Comparison of ENCODE assay signal across 26 cellular contexts in the genomic region with DNA sequence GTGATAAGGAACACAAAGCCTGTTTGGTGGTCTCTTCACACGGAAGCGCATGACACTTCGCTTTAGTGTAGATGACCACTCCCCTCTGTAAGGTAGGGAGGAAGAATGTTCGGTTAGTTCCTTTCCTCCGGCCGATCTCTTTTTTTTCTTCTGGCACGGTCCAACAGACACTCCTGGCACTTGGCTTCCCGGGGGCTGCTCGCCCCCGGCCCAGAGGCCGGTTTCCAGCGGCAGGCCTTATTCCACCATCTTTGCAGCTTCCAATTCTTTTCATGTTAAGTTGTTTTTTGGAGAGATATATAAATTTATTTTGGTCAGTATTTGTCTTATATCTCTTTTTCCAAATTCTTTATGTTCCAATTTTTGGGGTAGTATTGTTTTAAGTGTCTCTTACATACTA.
DNase-seq lines count a peak whose midpoint lies in the region; ATAC-seq, FAIRE-seq and TF ChIP-seq lines count a peak whose summit lies in the region.
"Had no signal": no experiment of that assay in that cellular context is flagged by ENCODE, and none has a peak within 500 bp of the region (broad histone marks: within the 10 kb centered on the region; RNA-seq: fewer than 3 reads in every experiment).

No MANE protein-coding gene starts in this region.

- H2BK20ac ChIP-seq in H1 (ENCODE audit: low read length), result no peak overlapping the region

- H3K4me2 ChIP-seq in GM23338, result no peak overlapping the region
- no peak overlapping the region for H3K4me2 ChIP-seq in H1 (ENCODE audit: insufficient read depth in 1 of 2, low read depth in 2 of 2, low read length in 2 of 2)
- H3K4me2 ChIP-seq in neural progenitor cell, result no peak overlapping the region
- H3K4me2 ChIP-seq: BLaER1 had no signal

- H2BK15ac ChIP-seq in H1 (ENCODE audit: low read length), result no peak overlapping the region

- no peaks in the 10 kb centered on the region for H3K36me3 ChIP-seq in GM23338 (ENCODE audit: insufficient read depth)
- H3K36me3 ChIP-seq in H1 (ENCODE audit: control insufficient read depth in 2 of 4, insufficient read depth in 4 of 4, low read length in 3 of 4), result no peaks in the 10 kb centered on the region
- no peaks in the 10 kb centered on the region for H3K36me3 ChIP-seq in neural progenitor cell
- no peaks in the 10 kb centered on the region for H3K36me3 ChIP-seq in testis (ENCODE audit: low read depth, missing control alignments)
- no peaks in the 10 kb centered on the region for H3K36me3 ChIP-seq in tibial nerve
- H3K36me3 ChIP-seq: BE2C, BLaER1 had no signal

- H3K4me3 ChIP-seq in GM23338 (no peak overlapping the region), H1 (ENCODE audit: extremely low read depth in 1 of 4, insufficient read depth in 2 of 4, low read depth in 3 of 4, low read length in 4 of 4) (no peak overlapping the region), neural progenitor cell (no peak overlapping the region), testis (peak overlapping the region; percentile 32 to 48), tibial nerve (no peak overlapping the region)
- H3K4me3 ChIP-seq: BLaER1 had no signal

- H3K9me2 ChIP-seq in GM23338 (ENCODE audit: insufficient read depth), result peaks cover 5% of the 10 kb centered on the region; the same call in 1 of the 2 replicates

- no peak overlapping the region for H3K56ac ChIP-seq in H1 (replicated peaks; ENCODE audit: insufficient read length, low read depth, low read length)

- no peaks in the 10 kb centered on the region for H3K36me3 Mint-ChIP-seq in GM23338 (ENCODE audit: low read depth)
- H3K36me3 Mint-ChIP-seq in neural progenitor cell, result no peaks in the 10 kb centered on the region
- H3K36me3 Mint-ChIP-seq in T-helper 2 cell treated with Interferon-gamma antibody and Interleukin-4, amounts not matched to agents 5 μg/mL and 100 μg/mL, for 36 hours (ENCODE audit: low read depth), result no peaks in the 10 kb centered on the region
- no peaks in the 10 kb centered on the region for H3K36me3 Mint-ChIP-seq in natural killer cell treated with Interleukin-12 subunit alpha and Interleukin-12 subunit beta and Interleukin-15 and Interleukin-18, amount 100 ng/mL, for 72 hours
- peaks cover 5% of the 10 kb centered on the region for H3K36me3 Mint-ChIP-seq in chondrocyte (ENCODE audit: low read depth)
- H3K36me3 Mint-ChIP-seq: CD14-positive monocyte; CD4-positive, alpha-beta memory T cell; CD4-positive, CD25-positive, alpha-beta regulatory T cell; CD8-positive, alpha-beta memory T cell had no signal

- POLR2A ChIA-PET in H1 (lab: Charles Lee; ENCODE audit: partially characterized antibody), result no interaction called here

- H3K9ac ChIP-seq in H1 (replicated peaks in 1 of 4; ENCODE audit: extremely low read depth in 1 of 4, low read depth in 3 of 4, low read length in 3 of 4), result no peak overlapping the region
- no peak overlapping the region for H3K9ac ChIP-seq in neural progenitor cell
- H3K9ac ChIP-seq: BLaER1 had no signal

- H3K27ac ChIP-seq in GM23338 (ENCODE audit: low read depth), result no peak overlapping the region
- H3K27ac ChIP-seq in H1 (ENCODE audit: low read depth, low read length), result no peak overlapping the region
- no peak overlapping the region for H3K27ac ChIP-seq in neural progenitor cell
- H3K27ac ChIP-seq in testis, result no peak overlapping the region
- no peak overlapping the region for H3K27ac ChIP-seq in tibial nerve
- H3K27ac ChIP-seq: BLaER1 had no signal

- WGBS in H1 (ENCODE audit: extremely low coverage in 1 of 2, insufficient coverage in 1 of 2, insufficient read length in 1 of 2, insufficient replicate concordance in 2 of 2, low coverage in 1 of 2, low lambda C conversion rate in 2 of 2, missing lambda C conversion rate in 1 of 2), 2 experiments, result 96% methylated on average over 12 of the region's 12 CpGs; no CpG with 5 or more reads in 1 of the 2 experiments
- WGBS in testis, 2 donors, result 70 to 81% methylated on average over 12 of the region's 12 CpGs
- 90 to 96% methylated on average over 12 of the region's 12 CpGs for WGBS in tibial nerve, 2 donors

- no peaks in the 10 kb centered on the region for H3K23me2 ChIP-seq in H1 (ENCODE audit: low read depth, low read length)

- H2BK120ac ChIP-seq in H1 (replicated peaks; ENCODE audit: low read depth, low read length), result no peak overlapping the region

- no peak overlapping the region for H3K18ac ChIP-seq in H1 (ENCODE audit: extremely low read depth, low read length)

- H2AFZ ChIP-seq in GM23338 (peak overlapping the region; percentile 74; the same call in 1 of the 2 replicates), H1 (ENCODE audit: low read length) (no peak overlapping the region), neural progenitor cell (replicated peaks) (peak overlapping the region; percentile 40)

- H3K4me3 Mint-ChIP-seq in GM23338 (no peak overlapping the region), neural progenitor cell (no peak overlapping the region), chondrocyte (ENCODE audit: unreplicated experiment) (no peak overlapping the region)
- no peak overlapping the region for H3K4me3 Mint-ChIP-seq in T-helper 2 cell treated with Interferon-gamma antibody and Interleukin-4, amounts not matched to agents 5 μg/mL and 100 μg/mL, for 36 hours
- H3K4me3 Mint-ChIP-seq in natural killer cell treated with Interleukin-12 subunit alpha and Interleukin-12 subunit beta and Interleukin-15 and Interleukin-18, amount 100 ng/mL, for 72 hours, result no peak overlapping the region
- H3K4me3 Mint-ChIP-seq: CD14-positive monocyte; CD4-positive, alpha-beta memory T cell; CD4-positive, CD25-positive, alpha-beta regulatory T cell; CD8-positive, alpha-beta memory T cell had no signal

- H3K14ac ChIP-seq in H1 (ENCODE audit: insufficient read length), result no peak overlapping the region

- DNase-seq in GM23338 (ENCODE audit: low spot score) (no peak), H1 (ENCODE audit: low read depth in 1 of 2, low spot score in 2 of 2) (no peak), neural progenitor cell (ENCODE audit: low spot score) (no peak), testis (no peak), tibial nerve (ENCODE audit: low spot score in 2 of 2) (no peak), chondrocyte (ENCODE audit: low spot score) (no peak)
- no peak for DNase-seq in T-helper 2 cell treated with Interferon-gamma antibody and Interleukin-4, amounts not matched to agents 5 μg/mL and 100 μg/mL, for 36 hours (ENCODE audit: low spot score)
- DNase-seq in natural killer cell treated with Interleukin-12 subunit alpha and Interleukin-12 subunit beta and Interleukin-15 and Interleukin-18, amount 100 ng/mL, for 72 hours (ENCODE audit: low spot score), result no peak
- DNase-seq: 8988T; ACHN; BE2C; C1 segment of cervical spinal cord; Calu3; CD4-positive, alpha-beta memory T cell; CD4-positive, CD25-positive, alpha-beta regulatory T cell; CD8-positive, alpha-beta memory T cell; COR-L47; DMS79 treated with DMSO at 0.1 percent for 48 hours; GF-D8 had no signal

- H2AK5ac ChIP-seq in H1 (ENCODE audit: low read depth, low read length), result no peak overlapping the region

- H3K4me1 Mint-ChIP-seq in GM23338, result peaks cover 14% of the 10 kb centered on the region
- peaks cover 4% of the 10 kb centered on the region for H3K4me1 Mint-ChIP-seq in neural progenitor cell
- no peaks in the 10 kb centered on the region for H3K4me1 Mint-ChIP-seq in T-helper 2 cell treated with Interferon-gamma antibody and Interleukin-4, amounts not matched to agents 5 μg/mL and 100 μg/mL, for 36 hours (ENCODE audit: low read depth)
- H3K4me1 Mint-ChIP-seq in natural killer cell treated with Interleukin-12 subunit alpha and Interleukin-12 subunit beta and Interleukin-15 and Interleukin-18, amount 100 ng/mL, for 72 hours (ENCODE audit: low read depth in 2 of 2), result no peaks in the 10 kb centered on the region
- peaks cover 22% of the 10 kb centered on the region for H3K4me1 Mint-ChIP-seq in chondrocyte (ENCODE audit: low read depth)
- H3K4me1 Mint-ChIP-seq: CD14-positive monocyte; CD4-positive, alpha-beta memory T cell; CD4-positive, CD25-positive, alpha-beta regulatory T cell; CD8-positive, alpha-beta memory T cell had no signal

- no peak overlapping the region for H4K8ac ChIP-seq in H1 (ENCODE audit: extremely low read depth, insufficient read depth, low read length)

- H3K27ac Mint-ChIP-seq in GM23338 (no peak overlapping the region), neural progenitor cell (no peak overlapping the region), chondrocyte (ENCODE audit: unreplicated experiment) (no peak overlapping the region)
- H3K27ac Mint-ChIP-seq in T-helper 2 cell treated with Interferon-gamma antibody and Interleukin-4, amounts not matched to agents 5 μg/mL and 100 μg/mL, for 36 hours, result no peak overlapping the region
- no peak overlapping the region for H3K27ac Mint-ChIP-seq in natural killer cell treated with Interleukin-12 subunit alpha and Interleukin-12 subunit beta and Interleukin-15 and Interleukin-18, amount 100 ng/mL, for 72 hours
- H3K27ac Mint-ChIP-seq: CD14-positive monocyte; CD4-positive, alpha-beta memory T cell; CD4-positive, CD25-positive, alpha-beta regulatory T cell had no signal

- no peak for TF ChIP-seq CTCF in GM23338 (conservative IDR thresholded peaks at IDR 0.05; ENCODE audit: low read depth in 2 of 2)
- no peak for TF ChIP-seq CTCF in H1 (IDR thresholded peaks at IDR 0.05; ENCODE audit: control extremely low read depth in 1 of 3, insufficient read depth in 1 of 3, low read depth in 1 of 3, low read length in 3 of 3)
- TF ChIP-seq CTCF in neural progenitor cell (IDR thresholded peaks at IDR 0.05), result no peak
- TF ChIP-seq CTCF in testis (IDR thresholded peaks at IDR 0.05), result no peak
- no peak for TF ChIP-seq CTCF in tibial nerve (IDR thresholded peaks at IDR 0.05)
- no peak for TF ChIP-seq CTCF in chondrocyte (IDR thresholded peaks at IDR 0.05)

- H3F3A ChIP-seq in GM23338 (replicated peaks; ENCODE audit: low read depth) (no peaks in the 10 kb centered on the region), neural progenitor cell (ENCODE audit: low read depth) (no peaks in the 10 kb centered on the region)

- no peak overlapping the region for H4K91ac ChIP-seq in H1 (replicated peaks; ENCODE audit: insufficient read length, low read length)

- no peak overlapping the region for H4K5ac ChIP-seq in H1 (ENCODE audit: insufficient read length, low read depth, low read length)

- no peaks in the 10 kb centered on the region for H3K79me1 ChIP-seq in H1 (ENCODE audit: low read depth, low read length)

- FAIRE-seq in H1 (lab: Jason Lieb, UNC), result no peak
- FAIRE-seq: A204.1, D721Med, G401.6, GM12891, GM19239 had no signal

- no peaks in the 10 kb centered on the region for H4K20me1 ChIP-seq in GM23338 (replicated peaks; ENCODE audit: insufficient read depth)
- H4K20me1 ChIP-seq in H1 (replicated peaks in 1 of 2; ENCODE audit: control insufficient read depth in 1 of 2, insufficient read depth in 2 of 2, low read length in 2 of 2), result no peaks in the 10 kb centered on the region
- H4K20me1 ChIP-seq in neural progenitor cell (ENCODE audit: low read depth), result no peaks in the 10 kb centered on the region
- H4K20me1 ChIP-seq: BLaER1 had no signal

- no peaks in the 10 kb centered on the region; the same call in 2 of the 3 replicates for H3K9me3 Mint-ChIP-seq in GM23338
- peaks cover 2% of the 10 kb centered on the region for H3K9me3 Mint-ChIP-seq in neural progenitor cell
- no peaks in the 10 kb centered on the region for H3K9me3 Mint-ChIP-seq in T-helper 2 cell treated with Interferon-gamma antibody and Interleukin-4, amounts not matched to agents 5 μg/mL and 100 μg/mL, for 36 hours
- H3K9me3 Mint-ChIP-seq in natural killer cell treated with Interleukin-12 subunit alpha and Interleukin-12 subunit beta and Interleukin-15 and Interleukin-18, amount 100 ng/mL, for 72 hours, result no peaks in the 10 kb centered on the region
- peaks cover 12% of the 10 kb centered on the region for H3K9me3 Mint-ChIP-seq in chondrocyte (ENCODE audit: low read depth)

- H3K79me2 ChIP-seq in GM23338 (replicated peaks; ENCODE audit: insufficient read depth), result no peaks in the 10 kb centered on the region
- no peaks in the 10 kb centered on the region for H3K79me2 ChIP-seq in H1 (ENCODE audit: control insufficient read depth in 1 of 2, insufficient read depth in 2 of 2, low read length in 2 of 2)
- no peaks in the 10 kb centered on the region for H3K79me2 ChIP-seq in neural progenitor cell (ENCODE audit: low read depth)

- H3K27me3 ChIP-seq in GM23338 (ENCODE audit: insufficient read depth) (no peaks in the 10 kb centered on the region), H1 (replicated peaks in 1 of 4; ENCODE audit: control insufficient read depth in 3 of 4, extremely low read depth in 1 of 4, insufficient read depth in 3 of 4, low read length in 3 of 4) (no peaks in the 10 kb centered on the region), neural progenitor cell (no peaks in the 10 kb centered on the region), testis (no peaks in the 10 kb centered on the region), tibial nerve (peaks cover 0 to 2% of the 10 kb centered on the region in 2 donors)
- H3K27me3 ChIP-seq: BE2C, BLaER1 had no signal

- TF ChIP-seq RAD21 in H1 (IDR thresholded peaks at IDR 0.05 in 1 of 2, conservative IDR thresholded peaks at IDR 0.05 in 1 of 2; ENCODE audit: low read depth in 2 of 2, low read length in 2 of 2), result no peak

- peaks cover 2% of the 10 kb centered on the region for H3K27me3 Mint-ChIP-seq in GM23338 (ENCODE audit: insufficient read depth, low read depth, poor library complexity)
- H3K27me3 Mint-ChIP-seq in neural progenitor cell (ENCODE audit: insufficient read depth, low read depth), result peaks cover 3% of the 10 kb centered on the region
- no peaks in the 10 kb centered on the region for H3K27me3 Mint-ChIP-seq in T-helper 2 cell treated with Interferon-gamma antibody and Interleukin-4, amounts not matched to agents 5 μg/mL and 100 μg/mL, for 36 hours (ENCODE audit: low read depth)
- no peaks in the 10 kb centered on the region for H3K27me3 Mint-ChIP-seq in natural killer cell treated with Interleukin-12 subunit alpha and Interleukin-12 subunit beta and Interleukin-15 and Interleukin-18, amount 100 ng/mL, for 72 hours
- no peaks in the 10 kb centered on the region for H3K27me3 Mint-ChIP-seq in chondrocyte (ENCODE audit: low read depth)
- H3K27me3 Mint-ChIP-seq: CD4-positive, CD25-positive, alpha-beta regulatory T cell had no signal

- TF ChIP-seq POLR2A in H1 (IDR thresholded peaks at IDR 0.05; ENCODE audit: control extremely low read depth in 1 of 2, low read depth in 2 of 2, low read length in 2 of 2) (no peak), testis (IDR thresholded peaks at IDR 0.05) (no peak), tibial nerve (IDR thresholded peaks at IDR 0.05) (no peak)

- H3K23ac ChIP-seq in H1 (ENCODE audit: insufficient read length), result no peak overlapping the region

- TF ChIP-seq EP300 in H1 (IDR thresholded peaks at IDR 0.05; ENCODE audit: borderline replicate concordance in 1 of 2, low read depth in 2 of 2, low read length in 2 of 2) (no peak), tibial nerve (IDR thresholded peaks at IDR 0.05) (no peak)

- ATAC-seq in GM23338, result no peak
- no peak for ATAC-seq in natural killer cell treated with Interleukin-12 subunit alpha and Interleukin-12 subunit beta and Interleukin-15 and Interleukin-18, amount 100 ng/mL, for 72 hours

- H2BK5ac ChIP-seq in H1 (ENCODE audit: low read depth, low read length), result no peak overlapping the region

- CTCF ChIA-PET in H1 (lab: Charles Lee; ENCODE audit: partially characterized antibody), result interaction anchor here (1.2 to 1.3 kb wide), 2 partner anchors 31 to 116 kb away, joined by 3 read pairs; no protein-coding TSS in a partner anchor

- intact Hi-C loops in testis (cut with DNase I; ENCODE audit: low total_unique reads), result no loop called here

- 0 out of 2 replicates have a peak overlapping the region, but pooled peaks have one; percentile 27 for H2BK12ac ChIP-seq in H1 (ENCODE audit: low read depth, low read length)

- no peak overlapping the region for H3K4ac ChIP-seq in H1 (replicated peaks; ENCODE audit: insufficient read length, low read depth, low read length)

- H3K9me3 ChIP-seq in H1 (ENCODE audit: insufficient read depth in 2 of 2, low read depth in 1 of 2, low read length in 1 of 2), result no peaks in the 10 kb centered on the region
- H3K9me3 ChIP-seq in neural progenitor cell (ENCODE audit: low read depth), result no peaks in the 10 kb centered on the region
- H3K9me3 ChIP-seq in testis, result no peaks in the 10 kb centered on the region
- no peaks in the 10 kb centered on the region for H3K9me3 ChIP-seq in tibial nerve
- H3K9me3 ChIP-seq: BE2C, BLaER1 had no signal

- H3K4me1 ChIP-seq in GM23338 (ENCODE audit: insufficient read depth), result peaks cover 6% of the 10 kb centered on the region
- no peaks in the 10 kb centered on the region for H3K4me1 ChIP-seq in H1 (replicated peaks in 1 of 4; ENCODE audit: control insufficient read depth in 3 of 4, insufficient read depth in 4 of 4, low read length in 3 of 4)
- H3K4me1 ChIP-seq in neural progenitor cell, result no peaks in the 10 kb centered on the region
- no peaks in the 10 kb centered on the region for H3K4me1 ChIP-seq in testis
- no peaks in the 10 kb centered on the region for H3K4me1 ChIP-seq in tibial nerve
- H3K4me1 ChIP-seq: BE2C, BLaER1 had no signal

Comparison
In these comparisons a context has a peak if more than half of its experiments do, and no peak if none do; other contexts are left out.
1. H3K4me3 ChIP-seq: peak in testis (2 of 2); none in GM23338 (single experiment), H1 (0 of 4), neural progenitor cell (single experiment) and tibial nerve (0 of 4).